1 cellular context compared by ENCODE assay signal in genomic region chr4:41098093-41098492, GRCh38.
TF ChIP-seq lines count a peak whose summit lies in the region.

No MANE protein-coding gene starts in this region.

TF ChIP-seq in GM12878, 131 proteins besides CTCF, POLR2A, EP300 and RAD21:
- TF ChIP-seq NKRF (conservative IDR thresholded peaks at IDR 0.05) (no peak), CUX1 (IDR thresholded peaks at IDR 0.05; ENCODE audit: insufficient replicate concordance, low read depth, low read length) (no peak), SIN3A (IDR thresholded peaks at IDR 0.05; ENCODE audit: low read depth, low read length) (no peak), KAT2A (conservative IDR thresholded peaks at IDR 0.05; ENCODE audit: control insufficient read depth, low read depth, low read length) (no peak), USF2 (IDR thresholded peaks at IDR 0.05; ENCODE audit: borderline replicate concordance, low read depth, low read length) (no peak), PAX5 (IDR thresholded peaks at IDR 0.05; ENCODE audit: borderline replicate concordance, low read depth, low read length) (no peak), ZBTB4 (CRISPR knock-in tag; IDR thresholded peaks at IDR 0.05) (no peak), POU2F2 (IDR thresholded peaks at IDR 0.05; ENCODE audit: borderline replicate concordance, low read depth, low read length) (no peak), SUZ12 (IDR thresholded peaks at IDR 0.05; ENCODE audit: unreplicated experiment) (no peak), RUNX3 (IDR thresholded peaks at IDR 0.05; ENCODE audit: low read length) (no peak), ZBED1 (IDR thresholded peaks at IDR 0.05; ENCODE audit: borderline replicate concordance) (no peak), TCF7 (IDR thresholded peaks at IDR 0.05; ENCODE audit: borderline replicate concordance) (no peak), IRF5 (IDR thresholded peaks at IDR 0.05; ENCODE audit: borderline replicate concordance) (no peak), SMARCA5 (IDR thresholded peaks at IDR 0.05) (no peak), STAT3 (IDR thresholded peaks at IDR 0.05; ENCODE audit: low read depth, low read length) (no peak), E2F8 (IDR thresholded peaks at IDR 0.05; ENCODE audit: low read depth, partially characterized antibody) (no peak)
